In genomic region chr1:94025383-94026340, GRCh38 we compare ENCODE assay signal across 9 cellular contexts.
DNase-seq lines count a peak whose midpoint lies in the region; TF ChIP-seq lines count a peak whose summit lies in the region.
"Had no signal": no experiment of that assay in that cellular context is flagged by ENCODE, and none has a peak within 500 bp of the region (broad histone marks: within the 10 kb centered on the region; RNA-seq: fewer than 3 reads in every experiment).

No MANE protein-coding gene starts in this region.

- H3K27me3 Mint-ChIP-seq in activated naive CD8-positive, alpha-beta T cell treated with anti-CD3 and anti-CD28 coated beads for 36 hours = peaks cover 6% of the 10 kb centered on the region

- H3K36me3 Mint-ChIP-seq in activated naive CD8-positive, alpha-beta T cell treated with anti-CD3 and anti-CD28 coated beads for 36 hours = no peaks in the 10 kb centered on the region
- H3K36me3 Mint-ChIP-seq: memory B cell had no signal

- H3K9me3 ChIP-seq in HAP-1 (no peaks in the 10 kb centered on the region), breast epithelium (no peaks in the 10 kb centered on the region), uterus (no peaks in the 10 kb centered on the region)

- DNase-seq in COLO829 (ENCODE audit: low spot score) (peak; percentile 64), HAP-1 (ENCODE audit: low spot score in 2 of 2) (peak; percentile 52 to 68), NCI-H526 treated with DMSO at 0.1 percent for 48 hours (lab: John Stamatoyannopoulos, UW) (peak; percentile 47), breast epithelium (ENCODE audit: low spot score in 2 of 2) (no peak), left kidney (ENCODE audit: low read depth, low spot score) (peak; percentile 78), uterus (peak in 1 of 2 donors; percentile 52)
- DNase-seq in stimulated activated CD4-positive, alpha-beta T cell treated with anti-CD3 and anti-CD28 coated beads, Interleukin-2, amount 100 ng/mL, for 48 hours = no peak
- DNase-seq in activated naive CD8-positive, alpha-beta T cell treated with anti-CD3 and anti-CD28 coated beads for 36 hours = no peak

- no peak overlapping the region for H3K27ac ChIP-seq in breast epithelium
- H3K27ac ChIP-seq in uterus = no peak overlapping the region

- H3K36me3 ChIP-seq in HAP-1 (replicated peaks) (no peaks in the 10 kb centered on the region), breast epithelium (no peaks in the 10 kb centered on the region), uterus (no peaks in the 10 kb centered on the region)

- no peak for TF ChIP-seq POLR2A in breast epithelium (IDR thresholded peaks at IDR 0.05)
- TF ChIP-seq POLR2A in uterus (IDR thresholded peaks at IDR 0.05) = no peak

- H3K27ac Mint-ChIP-seq in activated naive CD8-positive, alpha-beta T cell treated with anti-CD3 and anti-CD28 coated beads for 36 hours = no peak overlapping the region
- H3K27ac Mint-ChIP-seq: memory B cell had no signal

- H3K4me3 ChIP-seq in HAP-1 (no peak overlapping the region), breast epithelium (no peak overlapping the region), uterus (no peak overlapping the region)

- H3K4me1 Mint-ChIP-seq in activated naive CD8-positive, alpha-beta T cell treated with anti-CD3 and anti-CD28 coated beads for 36 hours = no peaks in the 10 kb centered on the region

- no peak overlapping the region for H3K4me3 Mint-ChIP-seq in activated naive CD8-positive, alpha-beta T cell treated with anti-CD3 and anti-CD28 coated beads for 36 hours
- H3K4me3 Mint-ChIP-seq: memory B cell had no signal

- TF ChIP-seq CTCF in breast epithelium (IDR thresholded peaks at IDR 0.05) (peak; percentile 85 to 89 (median 89)), uterus (IDR thresholded peaks at IDR 0.05) (peak; percentile 70 to 91 (median 78))

- in situ Hi-C loops in HAP-1 (cut with MboI; ENCODE audit: low sequenced_read_pairs) = no loop called here

- no peaks in the 10 kb centered on the region for H3K4me1 ChIP-seq in HAP-1
- no peaks in the 10 kb centered on the region for H3K4me1 ChIP-seq in breast epithelium
- H3K4me1 ChIP-seq in uterus = no peaks in the 10 kb centered on the region

- intact Hi-C loops in breast epithelium (cut with DNase I; ENCODE audit: low total_unique reads) = no loop called here
- intact Hi-C loops in uterus (cut with DNase I; ENCODE audit: low total_unique reads) = loop anchor here (5.0 kb wide), 1 partner anchor 312 kb away; no protein-coding TSS in a partner anchor

- peaks cover 15% of the 10 kb centered on the region for H3K27me3 ChIP-seq in HAP-1 (ENCODE audit: low read depth)
- no peaks in the 10 kb centered on the region for H3K27me3 ChIP-seq in breast epithelium
- H3K27me3 ChIP-seq in uterus = no peaks in the 10 kb centered on the region

- H3K9me3 Mint-ChIP-seq in activated naive CD8-positive, alpha-beta T cell treated with anti-CD3 and anti-CD28 coated beads for 36 hours = no peaks in the 10 kb centered on the region
- H3K9me3 Mint-ChIP-seq: memory B cell had no signal

Comparison
In these comparisons a context has a peak if more than half of its experiments do, and no peak if none do; other contexts are left out.
1. DNase-seq: peak in COLO829 (single experiment), HAP-1 (2 of 2), NCI-H526 treated with DMSO at 0.1 percent for 48 hours (single experiment) and left kidney (single experiment); none in breast epithelium (0 of 2), stimulated activated CD4-positive, alpha-beta T cell treated with anti-CD3 and anti-CD28 coated beads, Interleukin-2, amount 100 ng/mL, for 48 hours (0 of 2) and activated naive CD8-positive, alpha-beta T cell treated with anti-CD3 and anti-CD28 coated beads for 36 hours (single experiment).